Comparison of ENCODE assay signal across 9 cellular contexts in genomic region chr22:37303821-37304274, GRCh38. TPM values are rescaled to one million over a fixed set of nuclear protein-coding genes. Genes with fewer than 3 reads are reported as not detected.
DNase-seq lines count a peak whose midpoint lies in the region; TF ChIP-seq lines count a peak whose summit lies in the region.
"Had no signal": no experiment of that assay in that cellular context is flagged by ENCODE, and none has a peak within 500 bp of the region (broad histone marks: within the 10 kb centered on the region; RNA-seq: fewer than 3 reads in every experiment).

No MANE protein-coding gene starts in this region.

- WGBS in prostate gland = 87% methylated on average over 9 of the region's 9 CpGs

- no peaks in the 10 kb centered on the region for H3K9me3 ChIP-seq in prostate gland

- H3K36me3 ChIP-seq in prostate gland = no peaks in the 10 kb centered on the region

- peaks cover 4% of the 10 kb centered on the region for H3K4me1 ChIP-seq in prostate gland (replicated peaks)

- H3K4me3 ChIP-seq in prostate gland = no peak overlapping the region

- DNase-seq in HPDE6-E6E7 (ENCODE audit: extremely low spot score) = peak; percentile 92
- DNase-seq in activated CD4-positive, alpha-beta T cell treated with anti-CD3 and anti-CD28 coated beads for 48 hours = peak; percentile 85
- DNase-seq in erythroblast (lab: John Stamatoyannopoulos, UW) = peak in 1 of 2 experiments; percentile 9
- DNase-seq in stimulated activated CD4-positive, alpha-beta T cell treated with anti-CD3 and anti-CD28 coated beads, Interleukin-2, amount 100 ng/mL, for 24 hours = peak; percentile 75 to 76
- DNase-seq in DMS153 treated with DMSO at 0.1 percent for 48 hours (lab: John Stamatoyannopoulos, UW; ENCODE audit: unreplicated experiment) = no peak
- no peak for DNase-seq in prostate gland (ENCODE audit: low spot score)
- no peak for DNase-seq in ureter (ENCODE audit: low spot score)
- no peak for DNase-seq in cardiac septum (ENCODE audit: low spot score)

- no peaks in the 10 kb centered on the region for H3K27me3 ChIP-seq in prostate gland (replicated peaks; ENCODE audit: insufficient read depth)

- intact Hi-C loops in prostate gland (cut with DNase I) (no loop called here), cardiac septum (cut with DNase I) (no loop called here)

- TF ChIP-seq POLR2A in erythroblast (IDR thresholded peaks at IDR 0.05; ENCODE audit: low read length) (peak; percentile 27), prostate gland (IDR thresholded peaks at IDR 0.05) (no peak)

- no peak for TF ChIP-seq CTCF in prostate gland (IDR thresholded peaks at IDR 0.05)

- H3K27ac ChIP-seq in prostate gland = no peak overlapping the region

RNA-seq across cellular contexts. Expression of gene CYTH4, which starts 21.5 kb away (rescaled TPM):
- total RNA-seq in prostate gland (1 to 10 TPM; 4.7 to 5.5 TPM), ureter (16.3 TPM), cardiac septum (8.0 TPM)
- total RNA-seq: neural crest cell had no signal

RNA-seq across cellular contexts. Expression of gene RAC2, which starts 59.8 kb away (rescaled TPM):
- 10 to 100 TPM in 1 of 2 donors, 1 to 10 TPM in 1; 9.7 to 14.4 TPM for total RNA-seq in prostate gland
- 30.4 TPM for total RNA-seq in ureter
- total RNA-seq in cardiac septum = 5.1 TPM

Comparison
In these comparisons a context has a peak if more than half of its experiments do, and no peak if none do; other contexts are left out.
1. DNase-seq: peak in HPDE6-E6E7 (single experiment), activated CD4-positive, alpha-beta T cell treated with anti-CD3 and anti-CD28 coated beads for 48 hours (single experiment) and stimulated activated CD4-positive, alpha-beta T cell treated with anti-CD3 and anti-CD28 coated beads, Interleukin-2, amount 100 ng/mL, for 24 hours (2 of 2); none in DMS153 treated with DMSO at 0.1 percent for 48 hours (single experiment), prostate gland (single experiment), ureter (single experiment) and cardiac septum (single experiment).